ENCODE assay signal across 11 cellular contexts in the genomic region with DNA sequence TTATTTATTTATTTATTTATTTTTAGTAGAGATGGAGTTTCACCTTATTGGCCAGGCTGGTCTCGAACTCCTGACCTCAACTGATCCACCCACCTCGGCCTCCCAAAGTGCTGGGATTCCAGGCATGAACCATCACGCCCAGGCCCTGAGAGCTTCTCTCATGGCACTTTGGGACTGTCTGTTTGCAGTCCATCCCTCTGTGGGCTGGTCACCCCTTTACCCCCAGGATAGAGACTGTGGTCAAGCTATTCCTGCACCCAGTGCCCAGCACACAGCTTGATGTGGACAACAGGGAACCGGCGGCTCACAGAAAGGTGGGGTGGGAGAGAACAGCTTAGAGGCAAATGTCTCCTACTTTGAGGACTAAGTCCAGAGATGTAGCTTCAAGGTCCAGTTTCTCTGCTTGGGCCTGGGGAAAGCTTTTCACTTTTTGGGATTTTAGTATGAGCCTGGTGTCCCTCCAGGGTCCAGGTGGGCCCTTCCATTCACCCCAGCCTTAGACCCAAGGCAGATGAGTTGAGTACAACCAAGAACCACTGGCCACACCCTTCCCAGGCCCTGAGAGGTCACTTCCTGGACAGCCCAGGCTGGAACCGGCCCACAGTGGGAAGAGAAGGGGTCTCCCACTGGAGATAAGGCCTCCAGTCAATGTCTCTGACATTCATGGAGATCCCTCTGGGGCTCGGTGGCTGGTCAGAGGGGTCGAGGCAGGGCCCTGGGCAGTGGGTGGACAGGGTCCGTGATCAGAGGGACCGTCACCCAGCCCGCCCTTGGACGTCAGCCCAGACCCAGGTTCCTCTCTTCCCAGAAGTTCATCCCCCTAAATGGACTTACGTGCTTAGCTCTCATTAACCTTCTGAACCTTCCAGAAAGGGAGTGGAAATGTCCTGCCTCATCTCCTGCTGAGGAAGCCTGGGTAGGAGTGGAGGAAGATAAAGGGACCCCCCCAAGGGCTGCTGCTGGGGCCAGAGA. TPM values are rescaled to one million over a fixed set of nuclear protein-coding genes. Genes with fewer than 3 reads are reported as not detected.
"Had no signal": no experiment of that assay in that cellular context is flagged by ENCODE, and none has a peak within 500 bp of the region (broad histone marks: within the 10 kb centered on the region; RNA-seq: fewer than 3 reads in every experiment).

No MANE protein-coding gene starts in this region.

RNA-seq across cellular contexts. Expression of gene SPDYE2, which starts 22.9 kb away (rescaled TPM):
- total RNA-seq: activated CD8-positive, alpha-beta T cell treated with anti-CD3 and anti-CD28 coated beads for 36 hours; activated T-cell treated with anti-CD3 and anti-CD28 coated beads, Interleukin-2, amount 50 U/mL, for 72 hours; activated T-helper 17 cell treated with anti-CD3 and anti-CD28 coated beads, Interleukin-2, amount 50 U/mL, for 72 hours; astrocyte; bronchial epithelial cell; IMR-90; MCF 10A; OCI-LY7; PC-9; T-helper 1 cell treated with Interleukin-12 subunit alpha and Interleukin-12 subunit beta and Interleukin-4 antibody, amounts not matched to agents 30 ng/mL and 1 ng/mL, for 36 hours; T-helper 2 cell treated with Interferon-gamma antibody and Interleukin-4, amounts not matched to agents 100 ng/mL and 5 ng/mL, for 36 hours had no signal
- polyA plus RNA-seq: IMR-90 had no signal
